In genomic region chr13:114118763-114119123, GRCh38 we compare ENCODE assay signal across 7 cellular contexts. TPM values are rescaled to one million over a fixed set of nuclear protein-coding genes. Genes with fewer than 3 reads are reported as not detected.
DNase-seq lines count a peak whose midpoint lies in the region; ATAC-seq and TF ChIP-seq lines count a peak whose summit lies in the region.

No MANE protein-coding gene starts in this region.

- no peak for TF ChIP-seq CTCF in body of pancreas (IDR thresholded peaks at IDR 0.05)
- no peak for TF ChIP-seq CTCF in thoracic aorta (IDR thresholded peaks at IDR 0.05)

- peak overlapping the region; percentile 73 to 83 (median 80) for H3K27ac ChIP-seq in body of pancreas
- peak overlapping the region; percentile 38 for H3K27ac ChIP-seq in layer of hippocampus (ENCODE audit: low read depth, low read length)
- peak overlapping the region; percentile 84 to 91 for H3K27ac ChIP-seq in thoracic aorta

- no peak overlapping the region for H3K4me3 ChIP-seq in body of pancreas
- peak overlapping the region; percentile 66 for H3K4me3 ChIP-seq in thoracic aorta

- H3K4me1 ChIP-seq in body of pancreas (peaks cover 26% of the 10 kb centered on the region), thoracic aorta (ENCODE audit: control insufficient read depth in 1 of 2, low read depth in 2 of 2) (peaks cover 6 to 26% of the 10 kb centered on the region in 2 donors)

- peak in 1 of 3 donors; percentile 14 for TF ChIP-seq POLR2A in body of pancreas (IDR thresholded peaks at IDR 0.05)

- no peaks in the 10 kb centered on the region for H3K9me3 ChIP-seq in body of pancreas
- H3K9me3 ChIP-seq in thoracic aorta: no peaks in the 10 kb centered on the region

- DNase-seq in body of pancreas (peak; percentile 63 to 75 (median 70)), thoracic aorta (ENCODE audit: low spot score) (no peak), NCI-H69 (lab: John Stamatoyannopoulos, UW) (no peak), NCI-H2029 treated with DMSO at 0.1 percent for 48 hours (lab: John Stamatoyannopoulos, UW) (no peak)

- WGBS in body of pancreas, 2 donors: 3 to 5% methylated on average over 6 of the region's 6 CpGs

- H3K36me3 ChIP-seq in body of pancreas (replicated peaks in 1 of 2; ENCODE audit: insufficient read depth in 1 of 2, low read depth in 2 of 2) (no peaks in the 10 kb centered on the region), thoracic aorta (no peaks in the 10 kb centered on the region)

- intact Hi-C loops in body of pancreas (cut with DNase I): no loop called here

- no peaks in the 10 kb centered on the region for H3K27me3 ChIP-seq in body of pancreas
- H3K27me3 ChIP-seq in layer of hippocampus (ENCODE audit: control insufficient read depth, insufficient read depth, low read length): no peaks in the 10 kb centered on the region
- no peaks in the 10 kb centered on the region for H3K27me3 ChIP-seq in thoracic aorta (replicated peaks; ENCODE audit: insufficient read depth)

- ATAC-seq in HG03460 (IDR thresholded peaks at IDR 0.05; ENCODE audit: unreplicated experiment): peak; percentile 64
- ATAC-seq in body of pancreas: peak; percentile 91
- no peak for ATAC-seq in thoracic aorta (ENCODE audit: insufficient number of reproducible peaks, low FRiP score, low read depth)
- no peak for ATAC-seq in GM18868 (IDR thresholded peaks at IDR 0.05; ENCODE audit: unreplicated experiment)

RNA-seq across cellular contexts. Expression of gene RASA3, which starts 13.7 kb away (rescaled TPM):
- total RNA-seq in body of pancreas: 10 to 100 TPM; 10.2 to 19.2 TPM
- total RNA-seq in thoracic aorta: 10 to 100 TPM; 38.9 to 48.6 TPM

Comparison
In these comparisons a context has a peak if more than half of its experiments do, and no peak if none do; other contexts are left out.
1. ATAC-seq: peak in HG03460 (single experiment) and body of pancreas (single experiment); none in thoracic aorta (single experiment) and GM18868 (single experiment).
2. DNase-seq: peak in body of pancreas (4 of 4); none in thoracic aorta (single experiment), NCI-H69 (single experiment) and NCI-H2029 treated with DMSO at 0.1 percent for 48 hours (single experiment).
3. Peak in every context shown above with its lines, with median percentiles within 50 percentile points of each other: H3K27ac ChIP-seq.